9 cellular contexts compared by ENCODE assay signal in the genomic region with DNA sequence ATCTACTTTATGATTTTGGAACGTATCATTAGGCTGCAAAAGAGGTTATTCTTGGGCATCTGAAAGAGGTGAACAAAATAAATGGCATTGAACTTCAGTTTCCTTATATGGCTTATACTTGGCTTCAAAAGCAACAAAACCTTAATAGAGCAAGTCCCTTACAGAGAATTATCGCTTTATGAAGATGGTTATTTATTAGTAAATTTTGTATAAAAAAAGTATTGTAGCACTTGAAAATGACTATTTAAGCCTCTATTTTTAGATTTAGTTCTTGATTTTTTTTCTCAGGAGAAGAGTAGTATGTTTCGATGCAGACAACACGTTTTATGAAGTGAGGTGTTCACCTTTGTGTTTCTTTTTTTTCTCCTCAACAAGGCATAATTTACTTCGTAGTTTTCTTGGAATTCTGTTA. TPM values are rescaled to one million over a fixed set of nuclear protein-coding genes. Genes with fewer than 3 reads are reported as not detected.
DNase-seq lines count a peak whose midpoint lies in the region; ATAC-seq and TF ChIP-seq lines count a peak whose summit lies in the region.
"Had no signal": no experiment of that assay in that cellular context is flagged by ENCODE, and none has a peak within 500 bp of the region (broad histone marks: within the 10 kb centered on the region; RNA-seq: fewer than 3 reads in every experiment).

No MANE protein-coding gene starts in this region.

- H4K20me1 ChIP-seq in hepatocyte (ENCODE audit: insufficient read depth, poor library complexity, severe bottlenecking): peaks cover 55% of the 10 kb centered on the region

- ATAC-seq in WTC11: no peak
- ATAC-seq in stimulated activated naive B cell treated with anti-CD40 and anti-IgM and Interleukin-4, amounts not matched to agents 10 μg/mL and 1 μg/mL and 100 μg/mL, for 72 hours (replicated peaks): no peak
- no peak for ATAC-seq in HG02870 (IDR thresholded peaks at IDR 0.05; ENCODE audit: unreplicated experiment)

- POLR2A ChIA-PET in WTC11 (lab: Charles Lee): no interaction called here

- WGBS in hepatocyte (ENCODE audit: low lambda C conversion rate, missing lambda C conversion rate): 16% methylated on average over 5 of the region's 5 CpGs

- H3K4me2 ChIP-seq in hepatocyte: peak overlapping the region; percentile 73

- DNase-seq in NCI-H2107 treated with DMSO at 0.1 percent for 48 hours (lab: John Stamatoyannopoulos, UW; ENCODE audit: unreplicated experiment): peak; percentile 1
- DNase-seq in NCI-H2107 (lab: John Stamatoyannopoulos, UW): no peak
- DNase-seq in WTC11 (ENCODE audit: low spot score): no peak
- no peak for DNase-seq in hepatocyte (ENCODE audit: low spot score)
- DNase-seq in stimulated activated naive B cell treated with anti-CD40 and anti-IgM and Interleukin-4, amounts not matched to agents 10 μg/mL and 1 μg/mL and 100 μg/mL, for 72 hours: no peak
- DNase-seq in GM13977 (ENCODE audit: low spot score): no peak
- DNase-seq in activated CD8-positive, alpha-beta memory T cell treated with anti-CD3 and anti-CD28 coated beads, Interleukin-2, amount 50 U/mL, for 4 hours: no peak

- CTCF ChIA-PET in WTC11 (lab: Charles Lee): no interaction called here

- no peaks in the 10 kb centered on the region for H3K27me3 ChIP-seq in hepatocyte

- H3K9me2 ChIP-seq in hepatocyte (replicated peaks; ENCODE audit: insufficient read depth): no peaks in the 10 kb centered on the region

- H3K4me3 ChIP-seq in hepatocyte: peak overlapping the region; percentile 70

- TF ChIP-seq CTCF in WTC11 (IDR thresholded peaks at IDR 0.05) (no peak), hepatocyte (IDR thresholded peaks at IDR 0.05; ENCODE audit: poor library complexity) (no peak), GM13977 (IDR thresholded peaks at IDR 0.05; ENCODE audit: extremely low read depth, insufficient read depth, missing control alignments) (no peak)

- H3K27ac Mint-ChIP-seq in WTC11: peak overlapping the region; percentile 90; the same call in 1 of the 2 replicates
- peak overlapping the region; percentile 96 for H3K27ac Mint-ChIP-seq in stimulated activated naive B cell treated with anti-CD40 and anti-IgM and Interleukin-4, amounts not matched to agents 10 μg/mL and 1 μg/mL and 100 μg/mL, for 72 hours

- H3K4me1 Mint-ChIP-seq in WTC11: peaks cover 41% of the 10 kb centered on the region
- H3K4me1 Mint-ChIP-seq in stimulated activated naive B cell treated with anti-CD40 and anti-IgM and Interleukin-4, amounts not matched to agents 10 μg/mL and 1 μg/mL and 100 μg/mL, for 72 hours: peaks cover 15 to 44% of the 10 kb centered on the region in 2 donors

- H3K36me3 ChIP-seq in hepatocyte (replicated peaks; ENCODE audit: insufficient read depth, low read depth): no peaks in the 10 kb centered on the region

- peaks cover 16% of the 10 kb centered on the region for H3K27me3 Mint-ChIP-seq in WTC11 (ENCODE audit: low read depth)
- no peaks in the 10 kb centered on the region for H3K27me3 Mint-ChIP-seq in stimulated activated naive B cell treated with anti-CD40 and anti-IgM and Interleukin-4, amounts not matched to agents 10 μg/mL and 1 μg/mL and 100 μg/mL, for 72 hours

- peaks cover 69% of the 10 kb centered on the region for H3K79me2 ChIP-seq in hepatocyte

- H3K27ac ChIP-seq in hepatocyte: peak overlapping the region; percentile 100
- H3K27ac ChIP-seq: C4-2B had no signal

- peaks cover 18% of the 10 kb centered on the region for H3K4me1 ChIP-seq in hepatocyte (ENCODE audit: insufficient read depth)

- H3K9me3 Mint-ChIP-seq in WTC11: no peaks in the 10 kb centered on the region
- no peaks in the 10 kb centered on the region for H3K9me3 Mint-ChIP-seq in stimulated activated naive B cell treated with anti-CD40 and anti-IgM and Interleukin-4, amounts not matched to agents 10 μg/mL and 1 μg/mL and 100 μg/mL, for 72 hours

- H2AFZ ChIP-seq in hepatocyte: no peak overlapping the region

- peak overlapping the region; percentile 96 for H3K4me3 Mint-ChIP-seq in WTC11
- H3K4me3 Mint-ChIP-seq in stimulated activated naive B cell treated with anti-CD40 and anti-IgM and Interleukin-4, amounts not matched to agents 10 μg/mL and 1 μg/mL and 100 μg/mL, for 72 hours: peak overlapping the region; percentile 98 to 100

- no peaks in the 10 kb centered on the region for H3K9me3 ChIP-seq in hepatocyte (ENCODE audit: low read depth)

- in situ Hi-C loops in GM13977 (cut with MboI; ENCODE audit: low pct_unique_long_range_greater_than_20kb, low sequenced_read_pairs, unreplicated experiment): no loop called here

- H3K36me3 Mint-ChIP-seq in WTC11: peaks cover 3% of the 10 kb centered on the region; the same call in 1 of the 2 replicates
- H3K36me3 Mint-ChIP-seq in stimulated activated naive B cell treated with anti-CD40 and anti-IgM and Interleukin-4, amounts not matched to agents 10 μg/mL and 1 μg/mL and 100 μg/mL, for 72 hours: peaks cover 8 to 23% of the 10 kb centered on the region in 2 donors

TF ChIP-seq in WTC11, 78 proteins besides CTCF, POLR2A, EP300 and RAD21:
- TF ChIP-seq ZNF423 (CRISPR knock-in tag; IDR thresholded peaks at IDR 0.05): no peak
- TF ChIP-seq, protein P1, sequence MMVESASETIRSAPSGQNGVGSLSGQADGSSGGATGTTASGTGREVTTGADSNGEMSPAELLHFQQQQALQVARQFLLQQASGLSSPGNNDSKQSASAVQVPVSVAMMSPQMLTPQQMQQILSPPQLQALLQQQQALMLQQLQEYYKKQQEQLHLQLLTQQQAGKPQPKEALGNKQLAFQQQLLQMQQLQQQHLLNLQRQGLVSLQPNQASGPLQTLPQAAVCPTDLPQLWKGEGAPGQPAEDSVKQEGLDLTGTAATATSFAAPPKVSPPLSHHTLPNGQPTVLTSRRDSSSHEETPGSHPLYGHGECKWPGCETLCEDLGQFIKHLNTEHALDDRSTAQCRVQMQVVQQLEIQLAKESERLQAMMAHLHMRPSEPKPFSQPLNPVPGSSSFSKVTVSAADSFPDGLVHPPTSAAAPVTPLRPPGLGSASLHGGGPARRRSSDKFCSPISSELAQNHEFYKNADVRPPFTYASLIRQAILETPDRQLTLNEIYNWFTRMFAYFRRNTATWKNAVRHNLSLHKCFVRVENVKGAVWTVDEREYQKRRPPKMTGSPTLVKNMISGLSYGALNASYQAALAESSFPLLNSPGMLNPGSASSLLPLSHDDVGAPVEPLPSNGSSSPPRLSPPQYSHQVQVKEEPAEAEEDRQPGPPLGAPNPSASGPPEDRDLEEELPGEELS (CRISPR knock-in tag; IDR thresholded peaks at IDR 0.05): no peak
- TF ChIP-seq JUN (CRISPR knock-in tag; IDR thresholded peaks at IDR 0.05): no peak
- TF ChIP-seq, protein P2, sequence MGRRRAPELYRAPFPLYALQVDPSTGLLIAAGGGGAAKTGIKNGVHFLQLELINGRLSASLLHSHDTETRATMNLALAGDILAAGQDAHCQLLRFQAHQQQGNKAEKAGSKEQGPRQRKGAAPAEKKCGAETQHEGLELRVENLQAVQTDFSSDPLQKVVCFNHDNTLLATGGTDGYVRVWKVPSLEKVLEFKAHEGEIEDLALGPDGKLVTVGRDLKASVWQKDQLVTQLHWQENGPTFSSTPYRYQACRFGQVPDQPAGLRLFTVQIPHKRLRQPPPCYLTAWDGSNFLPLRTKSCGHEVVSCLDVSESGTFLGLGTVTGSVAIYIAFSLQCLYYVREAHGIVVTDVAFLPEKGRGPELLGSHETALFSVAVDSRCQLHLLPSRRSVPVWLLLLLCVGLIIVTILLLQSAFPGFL (CRISPR knock-in tag; IDR thresholded peaks at IDR 0.05; ENCODE audit: borderline replicate concordance): no peak
- TF ChIP-seq ZNF232 (CRISPR knock-in tag; IDR thresholded peaks at IDR 0.05): no peak
- TF ChIP-seq ZBTB21 (CRISPR knock-in tag; IDR thresholded peaks at IDR 0.05; ENCODE audit: borderline replicate concordance): no peak
- TF ChIP-seq, protein P3, sequence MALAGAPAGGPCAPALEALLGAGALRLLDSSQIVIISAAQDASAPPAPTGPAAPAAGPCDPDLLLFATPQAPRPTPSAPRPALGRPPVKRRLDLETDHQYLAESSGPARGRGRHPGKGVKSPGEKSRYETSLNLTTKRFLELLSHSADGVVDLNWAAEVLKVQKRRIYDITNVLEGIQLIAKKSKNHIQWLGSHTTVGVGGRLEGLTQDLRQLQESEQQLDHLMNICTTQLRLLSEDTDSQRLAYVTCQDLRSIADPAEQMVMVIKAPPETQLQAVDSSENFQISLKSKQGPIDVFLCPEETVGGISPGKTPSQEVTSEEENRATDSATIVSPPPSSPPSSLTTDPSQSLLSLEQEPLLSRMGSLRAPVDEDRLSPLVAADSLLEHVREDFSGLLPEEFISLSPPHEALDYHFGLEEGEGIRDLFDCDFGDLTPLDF (CRISPR knock-in tag; IDR thresholded peaks at IDR 0.05): no peak
TF ChIP-seq in WTC11: peak in this region for 0.

RNA-seq across cellular contexts. Expression of gene ERBIN, which starts 2.0 kb away (rescaled TPM):
- total RNA-seq in WTC11 (2021): 23.1 to 27.1 TPM (median 26.3 TPM) in 3 replicates
- total RNA-seq in hepatocyte: 117 and 118 TPM in 2 replicates
- 32.9 and 39.3 TPM in 2 replicates for polyA plus RNA-seq in hepatocyte
